In the genomic region with DNA sequence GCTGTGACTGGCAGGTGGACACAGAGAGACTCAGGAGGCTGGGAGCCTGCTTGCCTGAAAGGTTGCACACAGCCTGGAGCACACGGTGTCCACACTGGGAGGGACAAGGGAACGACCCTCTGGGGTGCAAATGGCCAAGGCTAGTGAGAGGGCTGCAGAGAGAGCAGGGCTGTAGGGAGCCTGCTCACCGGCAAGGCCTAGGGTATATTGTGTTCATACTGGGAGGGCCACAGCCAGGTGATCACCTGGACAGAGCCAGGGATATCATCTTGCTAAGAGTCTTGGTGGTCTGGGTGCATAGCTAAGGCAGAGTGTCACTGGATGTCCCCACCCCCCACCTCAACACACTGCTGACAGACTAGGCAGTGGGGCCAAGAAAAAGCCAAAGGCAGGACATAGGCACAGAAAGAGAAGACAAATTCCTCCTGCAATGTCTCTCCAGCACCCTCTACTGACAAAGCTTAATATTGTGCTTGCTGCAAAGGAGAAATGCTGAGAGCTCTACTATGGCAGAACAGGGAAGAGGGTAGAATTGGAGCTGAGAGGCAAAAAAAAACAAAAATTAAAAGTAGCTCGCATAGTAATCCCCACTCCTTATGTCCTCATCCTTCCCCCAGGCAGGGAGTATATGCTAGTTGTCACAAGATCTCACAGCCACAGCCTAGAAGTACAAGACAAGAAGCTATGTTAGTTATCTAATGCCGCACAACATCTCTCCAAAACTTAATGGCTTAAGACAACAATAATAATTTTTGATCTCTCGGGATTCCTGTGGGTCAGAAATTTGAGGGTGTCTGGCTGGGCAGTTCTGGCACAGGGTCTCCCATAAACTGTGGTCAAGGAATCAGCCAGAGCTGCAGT, we compare ENCODE assay signal across 8 cellular contexts. TPM values are rescaled to one million over a fixed set of nuclear protein-coding genes. Genes with fewer than 3 reads are reported as not detected.
DNase-seq lines count a peak whose midpoint lies in the region; ATAC-seq lines count a peak whose summit lies in the region.

No MANE protein-coding gene starts in this region.

- ATAC-seq in Right ventricle myocardium inferior (peak; percentile 80), HG03175 (IDR thresholded peaks at IDR 0.05; ENCODE audit: unreplicated experiment) (peak; percentile 64), sciatic nerve (peak; percentile 83), HG02840 (IDR thresholded peaks at IDR 0.05; ENCODE audit: low FRiP score, unreplicated experiment) (no peak)

- intact Hi-C loops in Right ventricle myocardium inferior (cut with DNase I) (loop anchor here (1.0 to 5.0 kb wide), 3 partner anchors 179 to 301 kb away; no protein-coding TSS in a partner anchor), cardiac septum (cut with DNase I) (loop anchor here (2.0 kb wide), 1 partner anchor 184 kb away; no protein-coding TSS in a partner anchor), sciatic nerve (cut with DNase I) (loop anchor here (5.0 kb wide), 1 partner anchor 179 kb away; no protein-coding TSS in a partner anchor)

- no peak for DNase-seq in Right ventricle myocardium inferior (ENCODE audit: missing footprints)
- DNase-seq in cardiac septum (ENCODE audit: low spot score): no peak
- peak; percentile 40 for DNase-seq in NCI-H526 treated with DMSO at 0.1 percent for 48 hours (lab: John Stamatoyannopoulos, UW)
- DNase-seq in amniotic epithelial cell (ENCODE audit: low read depth): peak; percentile 52
- peak; percentile 9 for DNase-seq in hepatic stellate cell (ENCODE audit: low spot score)
- DNase-seq in sciatic nerve (ENCODE audit: low spot score): no peak

RNA-seq across cellular contexts. Expression of a gene that starts 40.0 kb away (rescaled TPM):
- total RNA-seq in Right ventricle myocardium inferior (50.6 TPM), cardiac septum (86.9 TPM), sciatic nerve (21.5 TPM)

Comparison
In these comparisons a context has a peak if more than half of its experiments do, and no peak if none do; other contexts are left out.
1. DNase-seq: peak in NCI-H526 treated with DMSO at 0.1 percent for 48 hours (single experiment), amniotic epithelial cell (single experiment) and hepatic stellate cell (single experiment); none in Right ventricle myocardium inferior (single experiment), cardiac septum (single experiment) and sciatic nerve (single experiment).